13 cellular contexts compared by ENCODE assay signal in genomic region chr10:91034042-91034441, GRCh38.
DNase-seq lines count a peak whose midpoint lies in the region; ATAC-seq and TF ChIP-seq lines count a peak whose summit lies in the region.
"Had no signal": no experiment of that assay in that cellular context is flagged by ENCODE, and none has a peak within 500 bp of the region (broad histone marks: within the 10 kb centered on the region; RNA-seq: fewer than 3 reads in every experiment).

No MANE protein-coding gene starts in this region.

- H3K4me1 ChIP-seq in parathyroid adenoma (peaks cover 8% of the 10 kb centered on the region), tibial artery (peaks cover 0 to 34% (median 10%) of the 10 kb centered on the region in 4 donors)
- H3K4me1 ChIP-seq: uterus had no signal

- H3K27ac ChIP-seq in parathyroid adenoma (no peak overlapping the region), tibial artery (no peak overlapping the region)
- H3K27ac ChIP-seq: uterus had no signal

- TF ChIP-seq CTCF in parathyroid adenoma (IDR thresholded peaks at IDR 0.05) (no peak), tibial artery (IDR thresholded peaks at IDR 0.05) (no peak)

- intact Hi-C loops in tibial artery (cut with DNase I; ENCODE audit: low total_unique reads) = no loop called here

- H3K4me3 Mint-ChIP-seq in T-helper 2 cell treated with Interferon-gamma antibody and Interleukin-4, amounts not matched to agents 5 μg/mL and 100 μg/mL, for 36 hours = peak overlapping the region; percentile 41

- no peaks in the 10 kb centered on the region for H3K36me3 ChIP-seq in parathyroid adenoma (ENCODE audit: control insufficient read depth, insufficient read depth, low read length)
- no peaks in the 10 kb centered on the region for H3K36me3 ChIP-seq in tibial artery
- H3K36me3 ChIP-seq: uterus had no signal

- H3K9ac ChIP-seq in parathyroid adenoma = no peak overlapping the region

- peaks cover 24% of the 10 kb centered on the region for H3K27me3 Mint-ChIP-seq in T-helper 2 cell treated with Interferon-gamma antibody and Interleukin-4, amounts not matched to agents 5 μg/mL and 100 μg/mL, for 36 hours (ENCODE audit: low read depth)

- H2AFZ ChIP-seq in parathyroid adenoma = peak overlapping the region; percentile 8

- DNase-seq in activated T-cell treated with anti-CD3 and anti-CD28 coated beads for 24 hours (ENCODE audit: low read depth) = peak; percentile 7
- no peak for DNase-seq in activated T-cell treated with anti-CD3 and anti-CD28 coated beads, Interleukin-2, amount 50 U/mL, for 1 hour
- peak; percentile 56 for DNase-seq in T-helper 2 cell treated with Interferon-gamma antibody and Interleukin-4, amounts not matched to agents 5 μg/mL and 100 μg/mL, for 36 hours (ENCODE audit: low spot score)
- DNase-seq in central memory CD4-positive, alpha-beta T cell = peak; percentile 69
- no peak for DNase-seq in tibial artery
- no peak for DNase-seq in G401 (ENCODE audit: low spot score)
- DNase-seq: activated CD4-positive, CD25-positive, alpha-beta regulatory T cell; effector CD4-positive, alpha-beta T cell; SHP77 treated with DMSO at 0.1 percent for 48 hours had no signal

- H3K27me3 ChIP-seq in parathyroid adenoma (ENCODE audit: control insufficient read depth, insufficient read depth, low read length) (no peaks in the 10 kb centered on the region), tibial artery (no peaks in the 10 kb centered on the region)
- H3K27me3 ChIP-seq: uterus had no signal

- H3K79me2 ChIP-seq in parathyroid adenoma = no peaks in the 10 kb centered on the region

- peaks cover 5% of the 10 kb centered on the region for H3K9me3 Mint-ChIP-seq in T-helper 2 cell treated with Interferon-gamma antibody and Interleukin-4, amounts not matched to agents 5 μg/mL and 100 μg/mL, for 36 hours
- H3K9me3 Mint-ChIP-seq: neural crest cell had no signal

- ATAC-seq in HG02840 (IDR thresholded peaks at IDR 0.05; ENCODE audit: low FRiP score, unreplicated experiment) = no peak

- in situ Hi-C loops in G401 (cut with HindIII; ENCODE audit: low sequenced_read_pairs) = no loop called here

- peaks cover 1% of the 10 kb centered on the region for H3K36me3 Mint-ChIP-seq in T-helper 2 cell treated with Interferon-gamma antibody and Interleukin-4, amounts not matched to agents 5 μg/mL and 100 μg/mL, for 36 hours (ENCODE audit: low read depth)

- no peak overlapping the region for H3K4me2 ChIP-seq in parathyroid adenoma (ENCODE audit: low read length)

- H3K27ac Mint-ChIP-seq in T-helper 2 cell treated with Interferon-gamma antibody and Interleukin-4, amounts not matched to agents 5 μg/mL and 100 μg/mL, for 36 hours = peak overlapping the region; percentile 85

- peaks cover 18% of the 10 kb centered on the region for H3K4me1 Mint-ChIP-seq in T-helper 2 cell treated with Interferon-gamma antibody and Interleukin-4, amounts not matched to agents 5 μg/mL and 100 μg/mL, for 36 hours (ENCODE audit: low read depth)

- no peaks in the 10 kb centered on the region for H3K9me3 ChIP-seq in parathyroid adenoma (ENCODE audit: control insufficient read depth, low read length)
- no peaks in the 10 kb centered on the region for H3K9me3 ChIP-seq in tibial artery
- H3K9me3 ChIP-seq: uterus had no signal

- H3K4me3 ChIP-seq in parathyroid adenoma (ENCODE audit: low read depth, low read length) (no peak overlapping the region), tibial artery (no peak overlapping the region)
- H3K4me3 ChIP-seq: uterus had no signal

Comparison
In these comparisons a context has a peak if more than half of its experiments do, and no peak if none do; other contexts are left out.
1. DNase-seq: peak in activated T-cell treated with anti-CD3 and anti-CD28 coated beads for 24 hours (single experiment), T-helper 2 cell treated with Interferon-gamma antibody and Interleukin-4, amounts not matched to agents 5 μg/mL and 100 μg/mL, for 36 hours (single experiment) and central memory CD4-positive, alpha-beta T cell (single experiment); none in activated T-cell treated with anti-CD3 and anti-CD28 coated beads, Interleukin-2, amount 50 U/mL, for 1 hour (single experiment), tibial artery (0 of 2) and G401 (single experiment).